In genomic region chr10:124221356-124222297, GRCh38 we compare ENCODE assay signal across 1 cellular context.
A peak's percentile ranks its signal among the peaks of the same experiment; 100 is the strongest.
TF ChIP-seq lines count a peak whose summit lies in the region.

No MANE protein-coding gene starts in this region.

TF ChIP-seq in GM12878, 131 proteins besides CTCF, POLR2A, EP300 and RAD21 (continued from another document):
- no peak for TF ChIP-seq IRF3 (IDR thresholded peaks at IDR 0.05)
- TF ChIP-seq RFX5 (IDR thresholded peaks at IDR 0.05; ENCODE audit: low read depth, low read length), result no peak
- peak; percentile 67; the same call in 1 of the 2 replicates for TF ChIP-seq CREB1 (IDR thresholded peaks at IDR 0.05; ENCODE audit: low read depth)
- TF ChIP-seq EZH2 (IDR thresholded peaks at IDR 0.05; ENCODE audit: borderline replicate concordance, control insufficient read depth, low read depth, low read length), result no peak
- TF ChIP-seq EED (IDR thresholded peaks at IDR 0.05; ENCODE audit: low read depth), result peak; percentile 97
- no peak for TF ChIP-seq CBX3 (IDR thresholded peaks at IDR 0.05; ENCODE audit: borderline replicate concordance, low read depth)
